1 cellular context compared by ENCODE assay signal in genomic region chr5:95564450-95564849, GRCh38.
TF ChIP-seq lines count a peak whose summit lies in the region.

No MANE protein-coding gene starts in this region.

TF ChIP-seq in K562, 482 proteins besides CTCF, POLR2A, EP300 and RAD21:
- TF ChIP-seq, protein P1, sequence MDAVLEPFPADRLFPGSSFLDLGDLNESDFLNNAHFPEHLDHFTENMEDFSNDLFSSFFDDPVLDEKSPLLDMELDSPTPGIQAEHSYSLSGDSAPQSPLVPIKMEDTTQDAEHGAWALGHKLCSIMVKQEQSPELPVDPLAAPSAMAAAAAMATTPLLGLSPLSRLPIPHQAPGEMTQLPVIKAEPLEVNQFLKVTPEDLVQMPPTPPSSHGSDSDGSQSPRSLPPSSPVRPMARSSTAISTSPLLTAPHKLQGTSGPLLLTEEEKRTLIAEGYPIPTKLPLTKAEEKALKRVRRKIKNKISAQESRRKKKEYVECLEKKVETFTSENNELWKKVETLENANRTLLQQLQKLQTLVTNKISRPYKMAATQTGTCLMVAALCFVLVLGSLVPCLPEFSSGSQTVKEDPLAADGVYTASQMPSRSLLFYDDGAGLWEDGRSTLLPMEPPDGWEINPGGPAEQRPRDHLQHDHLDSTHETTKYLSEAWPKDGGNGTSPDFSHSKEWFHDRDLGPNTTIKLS (IDR thresholded peaks at IDR 0.05; ENCODE audit: borderline replicate concordance, low read depth), result no peak
- TF ChIP-seq NFIC (IDR thresholded peaks at IDR 0.05) (peak; percentile 30; the same call in 1 of the 2 replicates), NR1H2 (CRISPR knock-in tag; IDR thresholded peaks at IDR 0.05) (no peak), ZNF512 (tag; IDR thresholded peaks at IDR 0.05) (peak; percentile 24; the same call in 1 of the 2 replicates)
